28 cellular contexts compared by ENCODE assay signal in the genomic region with DNA sequence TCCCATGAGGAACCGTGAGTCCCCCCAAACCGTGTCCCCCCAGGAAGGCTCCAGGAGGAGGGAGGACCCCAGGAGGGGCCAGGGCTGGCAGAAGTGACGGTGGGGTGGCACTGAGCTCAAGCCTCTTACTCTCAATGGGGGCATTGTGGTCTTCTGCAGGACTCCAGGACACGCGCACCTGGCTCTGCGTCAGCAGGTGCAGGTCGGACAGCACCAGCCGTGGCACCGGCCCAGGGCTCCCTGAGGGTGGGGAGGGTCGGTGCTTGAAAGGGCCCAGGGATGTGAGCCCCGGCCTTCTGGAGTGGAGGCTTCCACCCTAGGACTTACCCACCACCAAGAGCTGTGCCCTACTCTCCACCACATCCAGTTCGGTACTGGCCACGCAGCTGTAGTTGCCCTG. TPM values are rescaled to one million over a fixed set of nuclear protein-coding genes. Genes with fewer than 3 reads are reported as not detected.
DNase-seq lines count a peak whose midpoint lies in the region; TF ChIP-seq lines count a peak whose summit lies in the region.
"Had no signal": no experiment of that assay in that cellular context is flagged by ENCODE, and none has a peak within 500 bp of the region (broad histone marks: within the 10 kb centered on the region; RNA-seq: fewer than 3 reads in every experiment).

No MANE protein-coding gene starts in this region.

- H3K4me3 ChIP-seq in osteoblast (ENCODE audit: insufficient read depth, low read length) (no peak overlapping the region), spleen (no peak overlapping the region), A673 (ENCODE audit: low read depth, low read length, poor library complexity, severe bottlenecking) (no peak overlapping the region)
- H3K4me3 ChIP-seq: A549, BLaER1, GM12878 had no signal

- intact Hi-C loops in spleen (cut with DNase I; ENCODE audit: low total_unique reads): no loop called here
- intact Hi-C loops in A673 (cut with micrococcal nuclease; ENCODE audit: unreplicated experiment): no loop called here

- no peak overlapping the region for H3K4me2 ChIP-seq in osteoblast (ENCODE audit: insufficient read depth, low read length)
- H3K4me2 ChIP-seq: A549, BLaER1 had no signal

- DNase-seq in 8988T (peak; percentile 10), GM19238 (ENCODE audit: insufficient read length, low spot score) (peak; percentile 0), osteoblast (ENCODE audit: insufficient read length, low spot score, missing footprints) (peak; percentile 85), spleen (peak; percentile 58), middle frontal gyrus (ENCODE audit: extremely low spot score, low spot score) (no peak), A673 (ENCODE audit: low spot score) (no peak)
- DNase-seq in activated CD4-positive, alpha-beta T cell treated with anti-CD3 and anti-CD28 coated beads for 4 hours: no peak
- DNase-seq: ACHN; BE2C; C1 segment of cervical spinal cord; CD4-positive, alpha-beta memory T cell; CD4-positive, CD25-positive, alpha-beta regulatory T cell; CD8-positive, alpha-beta memory T cell; COR-L47; DMS 273 treated with DMSO at 0.1 percent for 48 hours; DMS153; DMS53; DMS79; DND-41; EL; GDM1 had no signal

- POLR2A ChIA-PET in A673 (lab: Charles Lee; ENCODE audit: low non-redundant PET): no interaction called here

- 85 to 95% (median 90%) methylated on average over 3 to 13 of the region's 13 CpGs for WGBS in spleen, 5 donors

- BruUV-seq in A673 (replicated peaks; lab: Mats Ljungman, UMichigan): no TSS peak

- no peaks in the 10 kb centered on the region for H3K4me1 ChIP-seq in osteoblast (ENCODE audit: insufficient read depth, low read length)
- no peaks in the 10 kb centered on the region for H3K4me1 ChIP-seq in spleen
- no peaks in the 10 kb centered on the region for H3K4me1 ChIP-seq in A673 (ENCODE audit: insufficient read depth, low read length, poor library complexity, severe bottlenecking)
- H3K4me1 ChIP-seq: A549 had no signal

- H3K27ac ChIP-seq in osteoblast (ENCODE audit: low read depth, low read length): no peak overlapping the region
- H3K27ac ChIP-seq in spleen: no peak overlapping the region
- no peak overlapping the region for H3K27ac ChIP-seq in A673 (ENCODE audit: low read depth, low read length, poor library complexity, severe bottlenecking)
- H3K27ac ChIP-seq: A549, BLaER1 had no signal

- no peak overlapping the region for H2AFZ ChIP-seq in osteoblast (ENCODE audit: low read length)

- no peaks in the 10 kb centered on the region for H4K20me1 ChIP-seq in osteoblast (ENCODE audit: insufficient read depth, low read length)

- H3K27me3 ChIP-seq in osteoblast (ENCODE audit: insufficient read depth, low read length) (peaks cover 3% of the 10 kb centered on the region), spleen (replicated peaks in 1 of 7) (peaks cover 0 to 34% (median 6%) of the 10 kb centered on the region in 7 donors), A673 (replicated peaks; ENCODE audit: insufficient read depth, low read depth, low read length, poor library complexity) (peaks cover 1% of the 10 kb centered on the region)
- H3K27me3 ChIP-seq: BE2C had no signal

- H3K36me3 ChIP-seq in osteoblast (ENCODE audit: insufficient read depth, low read length) (no peaks in the 10 kb centered on the region), spleen (no peaks in the 10 kb centered on the region), A673 (ENCODE audit: insufficient read depth, low read length, poor library complexity, severe bottlenecking) (no peaks in the 10 kb centered on the region)

- H3K79me2 ChIP-seq in osteoblast (ENCODE audit: insufficient read depth, low read length): no peaks in the 10 kb centered on the region

- no peak for TF ChIP-seq CTCF in osteoblast (IDR thresholded peaks at IDR 0.05; ENCODE audit: extremely low read depth, low read depth, low read length)
- TF ChIP-seq CTCF in spleen (IDR thresholded peaks at IDR 0.05 in 8 of 11, conservative IDR thresholded peaks at IDR 0.05 in 3 of 11): no peak
- TF ChIP-seq CTCF in A673 (conservative IDR thresholded peaks at IDR 0.05; ENCODE audit: low read depth, low read length): no peak

- H3K9me3 ChIP-seq in osteoblast (ENCODE audit: low read depth, low read length): no peaks in the 10 kb centered on the region
- no peaks in the 10 kb centered on the region for H3K9me3 ChIP-seq in spleen
- H3K9me3 ChIP-seq in A673 (ENCODE audit: low read depth, low read length, poor library complexity, severe bottlenecking): no peaks in the 10 kb centered on the region
- H3K9me3 ChIP-seq: A549, BE2C, BLaER1 had no signal

- CTCF ChIA-PET in A673 (lab: Charles Lee): no interaction called here

- no peak for TF ChIP-seq POLR2A in spleen (IDR thresholded peaks at IDR 0.05)

RNA-seq across cellular contexts. Expression of gene L1CAM, which starts 18.3 kb away (rescaled TPM):
- total RNA-seq in osteoblast (under 0.01 TPM in 2 replicates), spleen (1 to 10 TPM; 1.2 to 5.1 (median 2.2) TPM), A673 (2021) (0.64 and 0.87 TPM in 2 replicates)
- polyA plus RNA-seq in spleen: 1 to 10 TPM; 1.6 to 3.4 (median 3.2) TPM
- polyA plus RNA-seq: CD14-positive monocyte had no signal

RNA-seq across cellular contexts. Expression of gene AVPR2, which starts 36.8 kb away (rescaled TPM):
- total RNA-seq in osteoblast (not detected in 2 replicates), spleen (under 1 TPM in 1 of 7 donors, not detected in 6; 0.52 TPM), A673 (2021) (not detected in 2 replicates)
- under 1 TPM; 0.22 to 0.77 (median 0.26) TPM for polyA plus RNA-seq in spleen
- total RNA-seq: CD4-positive, alpha-beta memory T cell; CD4-positive, CD25-positive, alpha-beta regulatory T cell; CD8-positive, alpha-beta memory T cell; Daoy; G401; GM12878 had no signal
- polyA plus RNA-seq: A549; AG04450; CD4-positive, CD25-positive, alpha-beta regulatory T cell; CD8-positive, alpha-beta memory T cell had no signal

RNA-seq across cellular contexts. Expression of gene PDZD4, which starts 37.3 kb away (rescaled TPM):
- under 0.01 TPM in 2 replicates for total RNA-seq in osteoblast
- 10 to 100 TPM in 5 of 7 donors, 1 to 10 TPM in 2; 6.4 to 15.4 (median 10.7) TPM for total RNA-seq in spleen
- polyA plus RNA-seq in spleen: 10 to 100 TPM in 1 of 3 donors, 1 to 10 TPM in 2; 3.7 to 21.8 (median 9.4) TPM
- 2.6 and 6.0 TPM in 2 replicates for total RNA-seq in A673 (2021)
- polyA plus RNA-seq: CD14-positive monocyte; CD4-positive, CD25-positive, alpha-beta regulatory T cell had no signal

RNA-seq across cellular contexts. Expression of gene ARHGAP4, which starts 58.4 kb away (rescaled TPM):
- total RNA-seq in osteoblast (0.88 and 1.4 TPM in 2 replicates), spleen (100 to 1,000 TPM; 176 to 317 (median 236) TPM), A673 (2021) (43.0 and 45.7 TPM in 2 replicates)
- polyA plus RNA-seq in spleen: 100 to 1,000 TPM; 297 to 713 (median 635) TPM

Comparison
In these comparisons a context has a peak if more than half of its experiments do, and no peak if none do; other contexts are left out.
1. DNase-seq: peak in 8988T (single experiment), GM19238 (single experiment), osteoblast (single experiment) and spleen (single experiment); none in middle frontal gyrus (single experiment), activated CD4-positive, alpha-beta T cell treated with anti-CD3 and anti-CD28 coated beads for 4 hours (0 of 2) and A673 (single experiment).